ENCODE assay signal across 15 cellular contexts in genomic region chr7:99359465-99360154, GRCh38.
"Had no signal": no experiment of that assay in that cellular context is flagged by ENCODE, and none has a peak within 500 bp of the region (broad histone marks: within the 10 kb centered on the region; RNA-seq: fewer than 3 reads in every experiment).

No MANE protein-coding gene starts in this region.

- H3K4me1 ChIP-seq: esophagus muscularis mucosa, lower lobe of right lung, parathyroid adenoma, transverse colon, vagina had no signal

- H3K9me3 ChIP-seq: esophagus muscularis mucosa, lower lobe of right lung, transverse colon, vagina had no signal

- H3K9ac ChIP-seq: parathyroid adenoma had no signal

- H3K27ac ChIP-seq: lower lobe of right lung, parathyroid adenoma, vagina had no signal

- DNase-seq: activated CD4-positive, alpha-beta T cell treated with anti-CD3 and anti-CD28 coated beads, Interleukin-2, amount 50 U/mL, for 4 hours; activated CD4-positive, CD25-positive, alpha-beta regulatory T cell treated with anti-CD3 and anti-CD28 coated beads, Interleukin-2, amount 50 U/mL, for 72 hours; activated naive CD4-positive, alpha-beta T cell treated with anti-CD3 and anti-CD28 coated beads, Interleukin-2, amount 10 ng/mL, durations not matched to agents 7 days and 5 days; activated T-cell treated with anti-CD3 and anti-CD28 coated beads for 4 hours; hippocampal formation; left colon; lower lobe of right lung; midbrain; stimulated activated CD4-positive, alpha-beta T cell treated with anti-CD3 and anti-CD28 coated beads, Interleukin-15, amount 100 ng/mL, for 24 hours; stimulated activated CD4-positive, alpha-beta T cell treated with anti-CD3 and anti-CD28 coated beads, Interleukin-4, amount 100 ng/mL, for 1 hour; stimulated activated naive B cell treated with anti-CD40 and anti-IgM and Interleukin-4, amounts not matched to agents 10 μg/mL and 1 μg/mL and 100 μg/mL, for 72 hours; transverse colon had no signal

- H2AFZ ChIP-seq: parathyroid adenoma had no signal

- H3K4me3 ChIP-seq: esophagus muscularis mucosa, lower lobe of right lung, transverse colon, vagina had no signal

- H3K27me3 ChIP-seq: esophagus muscularis mucosa, transverse colon, vagina had no signal

- ATAC-seq: left colon; lower lobe of right lung; stimulated activated naive B cell treated with anti-CD40 and anti-IgM and Interleukin-4, amounts not matched to agents 10 μg/mL and 1 μg/mL and 100 μg/mL, for 72 hours had no signal
